Comparison of ENCODE assay signal across 21 cellular contexts in the genomic region with DNA sequence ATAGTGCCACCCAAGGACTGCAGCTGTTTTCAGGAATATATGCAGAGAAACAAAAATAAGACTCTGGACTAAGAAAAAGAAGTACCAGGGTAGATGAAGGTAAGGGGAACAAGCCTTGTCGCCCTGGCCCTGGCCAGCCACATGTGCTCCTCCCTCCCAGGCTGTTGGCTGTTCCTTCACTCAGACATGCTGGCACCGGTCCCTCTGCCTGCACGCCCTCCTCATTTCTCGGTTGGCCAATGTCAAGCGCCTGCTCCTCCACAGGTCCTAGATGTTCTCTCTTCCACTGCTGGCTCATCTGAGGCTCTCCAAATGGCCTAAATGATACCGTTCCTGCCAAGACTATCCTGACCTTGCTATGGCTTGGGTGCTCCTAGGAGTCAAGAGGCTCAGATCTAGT.
"Had no signal": no experiment of that assay in that cellular context is flagged by ENCODE, and none has a peak within 500 bp of the region (broad histone marks: within the 10 kb centered on the region; RNA-seq: fewer than 3 reads in every experiment).

No MANE protein-coding gene starts in this region.

- H3K27me3 ChIP-seq: body of pancreas, cardiac muscle cell, neural progenitor cell, tibial nerve, uterus had no signal

- H3K27ac ChIP-seq: body of pancreas, cardiac muscle cell, neural progenitor cell, tibial nerve had no signal

- H3K4me3 ChIP-seq: body of pancreas, cardiac muscle cell, lung, neural progenitor cell, tibial nerve, uterus had no signal

- ATAC-seq: activated CD4-positive, alpha-beta T cell treated with anti-CD3 and anti-CD28 coated beads for 36 hours; body of pancreas; naive thymus-derived CD4-positive, alpha-beta T cell had no signal

- H3K4me1 ChIP-seq: body of pancreas, tibial nerve, uterus had no signal

- DNase-seq: activated B cell treated with CpG ODN at 0.5 μM for 24 hours; activated CD4-positive, alpha-beta T cell treated with anti-CD3 and anti-CD28 coated beads for 36 hours; activated CD4-positive, alpha-beta T cell treated with anti-CD3 and anti-CD28 coated beads, Interleukin-2, amount 50 U/mL, for 48 hours; activated effector memory CD4-positive, alpha-beta T cell treated with Interleukin-2 at 50 U/mL for 16 hours; activated naive CD4-positive, alpha-beta T cell treated with anti-CD3 and anti-CD28 coated beads for 36 hours; activated naive CD8-positive, alpha-beta T cell treated with anti-CD3 and anti-CD28 coated beads, Interleukin-2, amount 10 ng/mL, durations not matched to agents 7 days and 5 days; activated T-cell treated with anti-CD3 and anti-CD28 coated beads, Interleukin-2, amount 50 U/mL, for 48 hours; body of pancreas; dermis blood vessel endothelial cell; effector CD8-positive, alpha-beta T cell; foreskin melanocyte; naive thymus-derived CD4-positive, alpha-beta T cell; retina; stimulated activated CD4-positive, alpha-beta T cell treated with anti-CD3 and anti-CD28 coated beads, Interleukin-12 subunit alpha, Interleukin-12 subunit beta, amount 100 ng/mL, for 4 hours; stimulated activated CD4-positive, alpha-beta T cell treated with anti-CD3 and anti-CD28 coated beads, Interleukin-4, amount 100 ng/mL, for 4 hours; T1000 had no signal

- H3K36me3 ChIP-seq: cardiac muscle cell, neural progenitor cell, tibial nerve, uterus had no signal

- H3K9me3 ChIP-seq: body of pancreas, tibial nerve, uterus had no signal
